8 cellular contexts compared by ENCODE assay signal in the genomic region with DNA sequence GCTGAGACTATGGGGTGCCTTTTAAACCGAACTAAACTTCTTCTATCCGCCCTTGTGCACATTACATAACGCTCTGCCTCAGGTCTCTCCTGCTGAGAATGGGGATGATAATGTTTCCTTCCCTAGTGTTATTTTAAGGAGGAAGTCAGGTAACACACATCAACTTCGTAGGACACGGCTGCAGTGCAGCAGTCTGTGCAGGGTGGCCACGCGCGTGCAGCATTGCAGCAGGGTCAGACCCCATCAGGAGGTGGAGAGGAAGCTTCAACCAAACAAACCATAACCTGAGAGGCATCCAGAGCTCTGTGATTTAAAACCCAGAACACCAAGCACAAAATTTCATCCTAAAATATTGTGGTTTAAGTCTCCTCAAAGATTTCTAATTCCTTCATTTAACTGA. TPM values are rescaled to one million over a fixed set of nuclear protein-coding genes. Genes with fewer than 3 reads are reported as not detected.
"Had no signal": no experiment of that assay in that cellular context is flagged by ENCODE, and none has a peak within 500 bp of the region (broad histone marks: within the 10 kb centered on the region; RNA-seq: fewer than 3 reads in every experiment).

No MANE protein-coding gene starts in this region.

- H3K4me1 Mint-ChIP-seq: IgD-negative memory B cell had no signal

- H3K36me3 Mint-ChIP-seq: IgD-negative memory B cell had no signal

- DNase-seq: IMR-90, KBM-7, KG1 had no signal

- H3K27ac Mint-ChIP-seq: IgD-negative memory B cell had no signal

- H3K27me3 Mint-ChIP-seq: IgD-negative memory B cell had no signal

RNA-seq across cellular contexts. Expression of a gene that starts 50.6 kb away (rescaled TPM):
- total RNA-seq: HepG2, HT-29, HT1080, IMR-90, K562 had no signal
